10 cellular contexts compared by ENCODE assay signal in genomic region chr21:45549670-45550463, GRCh38. TPM values are rescaled to one million over a fixed set of nuclear protein-coding genes. Genes with fewer than 3 reads are reported as not detected.
DNase-seq lines count a peak whose midpoint lies in the region; TF ChIP-seq lines count a peak whose summit lies in the region.
"Had no signal": no experiment of that assay in that cellular context is flagged by ENCODE, and none has a peak within 500 bp of the region (broad histone marks: within the 10 kb centered on the region; RNA-seq: fewer than 3 reads in every experiment).

No MANE protein-coding gene starts in this region.

- H3K27me3 ChIP-seq in layer of hippocampus (ENCODE audit: control insufficient read depth, insufficient read depth, low read length) = no peaks in the 10 kb centered on the region

- H3K27ac ChIP-seq in layer of hippocampus (ENCODE audit: low read depth, low read length) = peak overlapping the region; percentile 27

- DNase-seq in 8988T = peak; percentile 2
- peak; percentile 60 for DNase-seq in GM10266 (ENCODE audit: extremely low spot score)
- DNase-seq in MV-4-11 (lab: John Stamatoyannopoulos, UW) = peak; percentile 57
- no peak for DNase-seq in NCI-H128 (lab: John Stamatoyannopoulos, UW; ENCODE audit: unreplicated experiment)
- no peak for DNase-seq in globus pallidus (ENCODE audit: low spot score)
- no peak for DNase-seq in HT-29 (ENCODE audit: low spot score)
- DNase-seq in cortex of kidney (lab: John Stamatoyannopoulos, UW) = no peak
- DNase-seq: DMS153, GOT3 had no signal

- TF ChIP-seq CTCF in GM10266 (IDR thresholded peaks at IDR 0.05; ENCODE audit: control insufficient read depth, insufficient read depth, low read depth, missing control alignments) = no peak

RNA-seq across cellular contexts. Expression of gene SLC19A1, which starts 7.6 kb away (rescaled TPM):
- total RNA-seq in HT-29 (2014; rRNA removed; shearing (Covaris generic)) = 56.7 and 67.4 TPM in 2 replicates

Comparison
In these comparisons a context has a peak if more than half of its experiments do, and no peak if none do; other contexts are left out.
1. DNase-seq: peak in 8988T (single experiment), GM10266 (single experiment) and MV-4-11 (single experiment); none in NCI-H128 (single experiment), globus pallidus (single experiment), HT-29 (single experiment) and cortex of kidney (single experiment).